21 cellular contexts compared by ENCODE assay signal in genomic region chr10:36187382-36188042, GRCh38.
DNase-seq lines count a peak whose midpoint lies in the region; ATAC-seq and TF ChIP-seq lines count a peak whose summit lies in the region.
"Had no signal": no experiment of that assay in that cellular context is flagged by ENCODE, and none has a peak within 500 bp of the region (broad histone marks: within the 10 kb centered on the region; RNA-seq: fewer than 3 reads in every experiment).

No MANE protein-coding gene starts in this region.

- H3K36me3 ChIP-seq in GM23338 (ENCODE audit: insufficient read depth): peaks cover 2% of the 10 kb centered on the region; the same call in 1 of the 2 replicates
- H3K36me3 ChIP-seq in ascending aorta: no peaks in the 10 kb centered on the region
- H3K36me3 ChIP-seq in right atrium auricular region: no peaks in the 10 kb centered on the region
- no peaks in the 10 kb centered on the region for H3K36me3 ChIP-seq in psoas muscle (ENCODE audit: insufficient read depth in 1 of 2, low read depth in 1 of 2)
- H3K36me3 ChIP-seq: cardiac muscle cell, neutrophil, uterus had no signal

- H3K9me3 Mint-ChIP-seq in GM23338: peaks cover 25% of the 10 kb centered on the region
- peaks cover 23 to 45% of the 10 kb centered on the region in 2 donors for H3K9me3 Mint-ChIP-seq in stimulated activated naive CD8-positive, alpha-beta T cell treated with anti-CD3 and anti-CD28 coated beads, Interleukin-15, amount 100 ng/mL, for 72 hours

- H3K27me3 ChIP-seq in GM23338 (ENCODE audit: insufficient read depth) (peaks cover 32% of the 10 kb centered on the region), ascending aorta (no peaks in the 10 kb centered on the region), right atrium auricular region (no peaks in the 10 kb centered on the region), psoas muscle (ENCODE audit: insufficient read depth in 3 of 3, low read length in 2 of 3) (no peaks in the 10 kb centered on the region)
- H3K27me3 ChIP-seq: cardiac muscle cell, neutrophil, uterus had no signal

- H4K20me1 ChIP-seq in GM23338 (replicated peaks; ENCODE audit: insufficient read depth): no peaks in the 10 kb centered on the region

- H3K79me2 ChIP-seq in GM23338 (replicated peaks; ENCODE audit: insufficient read depth): no peaks in the 10 kb centered on the region

- peaks cover 7% of the 10 kb centered on the region for H3K27me3 Mint-ChIP-seq in GM23338 (ENCODE audit: insufficient read depth, low read depth, poor library complexity)
- H3K27me3 Mint-ChIP-seq in stimulated activated naive CD8-positive, alpha-beta T cell treated with anti-CD3 and anti-CD28 coated beads, Interleukin-15, amount 100 ng/mL, for 72 hours: no peaks in the 10 kb centered on the region
- H3K27me3 Mint-ChIP-seq: dendritic cell treated with granulocyte-macrophage colony-stimulating factor and Interleukin-4, amounts not matched to agents 40 ng/mL and 50 ng/mL, for 4 days; IgD-negative memory B cell had no signal

- H3K27ac ChIP-seq in GM23338 (ENCODE audit: low read depth) (no peak overlapping the region), ascending aorta (peak overlapping the region; percentile 0 to 27), right atrium auricular region (peak overlapping the region; percentile 41 to 62), psoas muscle (peak overlapping the region; percentile 30)
- H3K27ac ChIP-seq: cardiac muscle cell, HL-60, neutrophil had no signal

- peaks cover 8% of the 10 kb centered on the region for H3F3A ChIP-seq in GM23338 (replicated peaks; ENCODE audit: low read depth)

- peaks cover 42% of the 10 kb centered on the region for H3K4me1 Mint-ChIP-seq in GM23338
- no peaks in the 10 kb centered on the region for H3K4me1 Mint-ChIP-seq in stimulated activated naive CD8-positive, alpha-beta T cell treated with anti-CD3 and anti-CD28 coated beads, Interleukin-15, amount 100 ng/mL, for 72 hours
- H3K4me1 Mint-ChIP-seq: CD14-positive monocyte, IgD-negative memory B cell had no signal

- H3K9me3 ChIP-seq in ascending aorta (peaks cover 4 to 15% of the 10 kb centered on the region in 2 donors), right atrium auricular region (peaks cover 10 to 23% of the 10 kb centered on the region in 2 donors), psoas muscle (peaks cover 19% of the 10 kb centered on the region)
- H3K9me3 ChIP-seq: neutrophil had no signal

- H3K4me1 ChIP-seq in GM23338 (ENCODE audit: insufficient read depth) (peaks cover 34% of the 10 kb centered on the region), ascending aorta (peaks cover 0 to 12% of the 10 kb centered on the region in 2 donors), right atrium auricular region (peaks cover 2 to 11% of the 10 kb centered on the region in 2 donors), psoas muscle (peaks cover 4% of the 10 kb centered on the region)
- H3K4me1 ChIP-seq: uterus had no signal

- H3K4me2 ChIP-seq in GM23338: peak overlapping the region; percentile 42
- H3K4me2 ChIP-seq: SK-N-SH had no signal

- H3K36me3 Mint-ChIP-seq in GM23338 (ENCODE audit: low read depth): peaks cover 24% of the 10 kb centered on the region
- H3K36me3 Mint-ChIP-seq: CD14-positive monocyte, IgD-negative memory B cell had no signal

- WGBS in psoas muscle, 3 donors: 27 to 49% (median 31%) methylated on average over 5 of the region's 5 CpGs

- no peak overlapping the region for H3K27ac Mint-ChIP-seq in GM23338
- no peak overlapping the region for H3K27ac Mint-ChIP-seq in stimulated activated naive CD8-positive, alpha-beta T cell treated with anti-CD3 and anti-CD28 coated beads, Interleukin-15, amount 100 ng/mL, for 72 hours
- H3K27ac Mint-ChIP-seq: CD14-positive monocyte; dendritic cell treated with granulocyte-macrophage colony-stimulating factor and Interleukin-4, amounts not matched to agents 40 ng/mL and 50 ng/mL, for 4 days; IgD-negative memory B cell had no signal

- peak overlapping the region; percentile 8; the same call in 2 of the 3 replicates for H3K4me3 Mint-ChIP-seq in GM23338
- no peak overlapping the region for H3K4me3 Mint-ChIP-seq in stimulated activated naive CD8-positive, alpha-beta T cell treated with anti-CD3 and anti-CD28 coated beads, Interleukin-15, amount 100 ng/mL, for 72 hours
- H3K4me3 Mint-ChIP-seq: CD14-positive monocyte; dendritic cell treated with granulocyte-macrophage colony-stimulating factor and Interleukin-4, amounts not matched to agents 40 ng/mL and 50 ng/mL, for 4 days; IgD-negative memory B cell had no signal

- ATAC-seq in GM23338: peak; percentile 37
- peak in 2 of 4 donors; percentile 30 to 61 for ATAC-seq in psoas muscle
- no peak for ATAC-seq in stimulated activated naive CD8-positive, alpha-beta T cell treated with anti-CD3 and anti-CD28 coated beads, Interleukin-15, amount 100 ng/mL, for 72 hours
- ATAC-seq in HG03565 (IDR thresholded peaks at IDR 0.05; ENCODE audit: unreplicated experiment): no peak
- ATAC-seq: activated CD4-positive, CD25-positive, alpha-beta regulatory T cell treated with anti-CD3 and anti-CD28 coated beads, Interleukin-2, amount 50 U/mL, for 24 hours had no signal

- no peaks in the 10 kb centered on the region for H3K9me2 ChIP-seq in GM23338 (ENCODE audit: insufficient read depth)
- H3K9me2 ChIP-seq: SK-N-SH had no signal

- peak overlapping the region; percentile 21; the same call in 1 of the 2 replicates for H3K4me3 ChIP-seq in GM23338
- no peak overlapping the region for H3K4me3 ChIP-seq in ascending aorta
- no peak overlapping the region for H3K4me3 ChIP-seq in right atrium auricular region
- no peak overlapping the region for H3K4me3 ChIP-seq in psoas muscle
- H3K4me3 ChIP-seq: cardiac muscle cell, uterus had no signal

- TF ChIP-seq CTCF in GM23338 (conservative IDR thresholded peaks at IDR 0.05; ENCODE audit: low read depth in 2 of 2) (no peak), ascending aorta (IDR thresholded peaks at IDR 0.05) (no peak), right atrium auricular region (IDR thresholded peaks at IDR 0.05) (no peak), psoas muscle (IDR thresholded peaks at IDR 0.05) (no peak)

- DNase-seq in GM23338 (ENCODE audit: low spot score) (peak; percentile 3), ascending aorta (ENCODE audit: low spot score in 2 of 2) (no peak), right atrium auricular region (ENCODE audit: low spot score) (no peak), psoas muscle (no peak), dermis blood vessel endothelial cell (no peak), SW480 (ENCODE audit: low spot score) (no peak)
- no peak for DNase-seq in stimulated activated naive CD8-positive, alpha-beta T cell treated with anti-CD3 and anti-CD28 coated beads, Interleukin-15, amount 100 ng/mL, for 72 hours
- DNase-seq: activated T-cell treated with anti-CD3 and anti-CD28 coated beads, Interleukin-2, amount 50 U/mL, for 1 hour; NCI-H2107; NCI-H510A treated with DMSO at 0.1 percent for 48 hours; SK-N-SH; stimulated activated CD4-positive, alpha-beta T cell treated with anti-CD3 and anti-CD28 coated beads, Interleukin-15, amount 100 ng/mL, for 24 hours had no signal

- intact Hi-C loops in ascending aorta (cut with DNase I): no loop called here
- intact Hi-C loops in psoas muscle (cut with DNase I): no loop called here

- no peak overlapping the region for H2AFZ ChIP-seq in GM23338

TF ChIP-seq in GM23338, 12 proteins besides CTCF, POLR2A, EP300 and RAD21:
- TF ChIP-seq STAT1 (IDR thresholded peaks at IDR 0.05; ENCODE audit: unreplicated experiment) (no peak), EZH2 (IDR thresholded peaks at IDR 0.05; ENCODE audit: low read depth, unreplicated experiment) (no peak)
